Comparison of ENCODE assay signal across 8 cellular contexts in the genomic region with DNA sequence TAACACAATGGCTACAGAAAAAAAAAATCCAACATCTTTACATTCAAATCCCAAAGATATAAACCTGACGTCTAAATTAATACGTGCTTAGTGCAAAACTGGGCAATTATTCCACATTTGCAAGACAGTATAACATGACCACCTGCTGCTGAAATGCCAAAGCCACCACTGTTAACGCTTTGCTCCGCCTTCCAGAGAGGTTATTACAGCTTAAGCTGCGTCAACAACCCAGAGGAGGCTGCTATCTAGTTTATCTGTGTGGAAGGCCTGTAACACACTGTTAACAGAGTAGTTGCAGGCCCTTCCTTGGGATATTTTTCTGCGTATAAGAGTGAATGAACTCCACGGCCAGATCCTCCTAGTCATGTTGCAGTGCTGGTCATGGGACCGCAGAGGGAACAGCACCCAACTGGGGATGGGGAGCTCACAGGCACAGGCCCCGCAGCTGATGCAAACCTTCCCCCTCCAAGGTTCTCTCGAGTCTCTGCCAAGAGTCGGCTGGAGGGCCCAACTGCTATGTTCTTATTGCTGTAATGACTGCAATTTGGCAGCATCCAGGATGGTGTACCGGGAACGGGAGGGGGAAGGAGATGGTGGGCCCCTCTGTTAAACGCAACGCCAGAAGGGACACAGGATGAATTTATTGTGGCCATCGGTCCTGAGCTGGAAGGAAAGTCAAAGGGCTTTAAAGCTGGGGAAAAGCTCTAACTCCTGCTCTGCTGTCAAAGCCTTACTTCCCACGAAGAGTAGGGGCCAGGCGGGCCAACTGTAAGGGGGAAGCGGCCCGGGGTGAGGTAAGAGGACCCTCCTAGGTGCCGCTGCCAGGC. TPM values are rescaled to one million over a fixed set of nuclear protein-coding genes. Genes with fewer than 3 reads are reported as not detected.
DNase-seq lines count a peak whose midpoint lies in the region; ATAC-seq, FAIRE-seq and TF ChIP-seq lines count a peak whose summit lies in the region.

No MANE protein-coding gene starts in this region.

- H3K4me3 ChIP-seq in brain microvascular endothelial cell (ENCODE audit: low read depth, low read length) (peak overlapping the region; percentile 80), skin epidermis (peak overlapping the region; percentile 73 to 93 (median 90))

- no peaks in the 10 kb centered on the region for H3K27me3 Mint-ChIP-seq in T-helper 17 cell

- POLR2A ChIA-PET in GM10248 (lab: Yijun Ruan, JAX), result interaction anchor here (1.7 to 2.8 kb wide), 2 partner anchors 9 to 197 kb away, joined by 6 to 16 read pairs; a partner anchor contains a TSS

- no peaks in the 10 kb centered on the region for H3K9me3 ChIP-seq in T-helper 17 cell (ENCODE audit: control insufficient read depth, low read length, poor library complexity, severe bottlenecking)

- DNase-seq in GM10248 (ENCODE audit: extremely low spot score) (peak; percentile 35), NCI-H1417 (lab: John Stamatoyannopoulos, UW) (peak; percentile 83 to 91 (median 91)), T-helper 17 cell (peak in 2 of 3 donors; percentile 8 to 24), brain microvascular endothelial cell (peak; percentile 32), iPS-NIHi7 (ENCODE audit: extremely low spot score) (peak; percentile 23), D721Med (ENCODE audit: insufficient read length, low spot score) (no peak)

- peak overlapping the region; percentile 97 for H3K27ac Mint-ChIP-seq in T-helper 17 cell

- CTCF ChIA-PET in GM10248 (lab: Yijun Ruan, JAX), result interaction anchor here (0.9 to 17.5 kb wide), 21 partner anchors 9 to 1501 kb away, joined by 3 to 241 read pairs (median 8); a partner anchor contains a TSS

- H3K4me3 Mint-ChIP-seq in T-helper 17 cell, result peak overlapping the region; percentile 94

- ATAC-seq in HG02610 (IDR thresholded peaks at IDR 0.05; ENCODE audit: unreplicated experiment) (peak; percentile 14), T-helper 17 cell (peak; percentile 39)

- no peaks in the 10 kb centered on the region for H3K36me3 ChIP-seq in brain microvascular endothelial cell (replicated peaks)

- H3K27me3 ChIP-seq in brain microvascular endothelial cell (replicated peaks), result no peaks in the 10 kb centered on the region

- peaks cover 34% of the 10 kb centered on the region for H3K4me1 Mint-ChIP-seq in T-helper 17 cell

- no peaks in the 10 kb centered on the region for H3K36me3 Mint-ChIP-seq in T-helper 17 cell (ENCODE audit: low read depth)

- peak overlapping the region; percentile 93 for H3K27ac ChIP-seq in brain microvascular endothelial cell
- H3K27ac ChIP-seq in skin epidermis, result peak overlapping the region; percentile 90 to 99 (median 97)

- in situ Hi-C loops in brain microvascular endothelial cell (cut with HindIII; ENCODE audit: low pct_ligation_motif_present, low sequenced_read_pairs), result loop anchor here (25.0 kb wide), 1 partner anchor 173 kb away; a partner anchor contains a TSS

- FAIRE-seq in D721Med (lab: Jason Lieb, UNC), result no peak

- TF ChIP-seq CTCF in GM10248 (IDR thresholded peaks at IDR 0.05; ENCODE audit: control extremely low read depth, extremely low read depth, low read depth, missing control alignments) (no peak), brain microvascular endothelial cell (IDR thresholded peaks at IDR 0.05; ENCODE audit: low read depth, low read length, missing control alignments) (no peak), D721Med (IDR thresholded peaks at IDR 0.05; ENCODE audit: insufficient read depth, missing control alignments) (no peak)

RNA-seq across cellular contexts. Expression of a gene that starts 1.0 kb away (rescaled TPM):
- total RNA-seq in T-helper 17 cell, result 10 to 100 TPM; 49.5 to 62.4 TPM

RNA-seq across cellular contexts. Expression of a gene that starts 40.4 kb away (rescaled TPM):
- total RNA-seq in T-helper 17 cell, result under 1 TPM in 1 of 2 donors, not detected in 1; 0.23 TPM
